Comparison of ENCODE assay signal across 2 cellular contexts in genomic region chr1:16111771-16112557, GRCh38.
TF ChIP-seq lines count a peak whose summit lies in the region.

No MANE protein-coding gene starts in this region.

TF ChIP-seq in HEK293, 187 proteins besides CTCF, POLR2A, EP300 and RAD21 (continued from another document and continues in another):
- TF ChIP-seq ZSCAN18 (tag by site-specific recombination; IDR thresholded peaks at IDR 0.05) (peak; percentile 73; the same call in 1 of the 2 replicates), ZNF335 (tag by site-specific recombination; conservative IDR thresholded peaks at IDR 0.05) (0 out of 2 replicates have a peak, but pooled peaks have one; percentile 18), TCF7L2 (IDR thresholded peaks at IDR 0.05; ENCODE audit: borderline replicate concordance, low read depth, low read length) (no peak), ZNF639 (tag by site-specific recombination; IDR thresholded peaks at IDR 0.05) (peak; percentile 79; the same call in 1 of the 2 replicates), ZNF704 (tag by site-specific recombination; IDR thresholded peaks at IDR 0.05) (no peak), ZNF48 (tag by site-specific recombination; IDR thresholded peaks at IDR 0.05) (no peak), ZNF623 (tag by site-specific recombination; IDR thresholded peaks at IDR 0.05) (peak; percentile 17; the same call in 1 of the 2 replicates), ZNF155 (tag by site-specific recombination; IDR thresholded peaks at IDR 0.05) (no peak), ZNF18 (tag by site-specific recombination; IDR thresholded peaks at IDR 0.05) (no peak), ZNF777 (tag by site-specific recombination; IDR thresholded peaks at IDR 0.05; ENCODE audit: borderline replicate concordance) (no peak), ZNF175 (tag by site-specific recombination; IDR thresholded peaks at IDR 0.05) (no peak), ZNF792 (tag by site-specific recombination; IDR thresholded peaks at IDR 0.05) (no peak), GLI4 (tag by site-specific recombination; IDR thresholded peaks at IDR 0.05) (peak; percentile 85; the same call in 1 of the 2 replicates), ZSCAN16 (tag by site-specific recombination; IDR thresholded peaks at IDR 0.05) (no peak), ZNF660 (tag by site-specific recombination; IDR thresholded peaks at IDR 0.05) (no peak), ZNF624 (tag by site-specific recombination; IDR thresholded peaks at IDR 0.05) (peak; percentile 66; the same call in 1 of the 2 replicates), ZBTB17 (tag by site-specific recombination; IDR thresholded peaks at IDR 0.05) (peak; percentile 67; the same call in 1 of the 2 replicates), ZNF138 (tag by site-specific recombination; IDR thresholded peaks at IDR 0.05; ENCODE audit: borderline replicate concordance) (no peak), TSHZ1 (tag by site-specific recombination; IDR thresholded peaks at IDR 0.05; ENCODE audit: borderline replicate concordance) (no peak), ZFHX2 (tag by site-specific recombination; conservative IDR thresholded peaks at IDR 0.05) (peak; percentile 97)

TF ChIP-seq in K562, 482 proteins besides CTCF, POLR2A, EP300 and RAD21 (continued from another document):
- 0 out of 2 replicates have a peak, but pooled peaks have one; percentile 26 for TF ChIP-seq NKRF (IDR thresholded peaks at IDR 0.05; ENCODE audit: borderline replicate concordance)
- TF ChIP-seq XRCC4 (IDR thresholded peaks at IDR 0.05; ENCODE audit: extremely low read depth, insufficient read depth, insufficient read length): no peak
- TF ChIP-seq PRDM10 (IDR thresholded peaks at IDR 0.05; ENCODE audit: partially characterized antibody): peak; percentile 41
- TF ChIP-seq VEZF1 (CRISPR knock-in tag; IDR thresholded peaks at IDR 0.05): peak; percentile 43
- TF ChIP-seq NCOR1 (IDR thresholded peaks at IDR 0.05): no peak; the same call in 1 of the 2 replicates
- TF ChIP-seq TFAM (CRISPR knock-in tag; conservative IDR thresholded peaks at IDR 0.05): no peak
- TF ChIP-seq PKNOX1 (IDR thresholded peaks at IDR 0.05): 0 out of 2 replicates have a peak, but pooled peaks have one; percentile 28
- TF ChIP-seq ZNF146 (CRISPR knock-in tag; IDR thresholded peaks at IDR 0.05; ENCODE audit: unreplicated experiment): no peak
- peak; percentile 61 for TF ChIP-seq ARID1B (IDR thresholded peaks at IDR 0.05)
- no peak for TF ChIP-seq ZNF217 (CRISPR knock-in tag; IDR thresholded peaks at IDR 0.05)
- peak; percentile 62; the same call in 1 of the 2 replicates for TF ChIP-seq ZNF407 (IDR thresholded peaks at IDR 0.05; ENCODE audit: low read depth)
TF ChIP-seq in K562: peak in this region for 31.
